Comparison of ENCODE assay signal across 1 cellular context in the genomic region with DNA sequence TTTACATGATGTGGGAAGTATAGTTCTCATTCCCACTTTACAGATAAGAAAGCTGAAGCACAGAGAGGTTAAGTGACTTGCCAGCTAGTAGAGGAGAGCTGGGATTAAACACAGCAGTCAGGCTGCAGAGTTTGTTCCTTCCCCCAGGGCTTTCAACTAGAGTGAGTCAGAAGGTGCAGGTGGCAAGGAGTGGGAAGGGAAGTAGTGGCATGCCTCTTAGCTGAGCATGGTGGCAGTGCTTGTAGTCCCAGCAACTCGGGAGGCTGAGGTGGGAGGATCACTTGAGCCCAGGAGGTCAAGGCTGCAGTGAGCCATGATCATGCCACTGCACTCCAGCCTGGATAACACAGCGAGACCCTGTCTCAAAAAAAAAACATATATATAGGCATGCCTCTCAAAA. TPM values are rescaled to one million over a fixed set of nuclear protein-coding genes. Genes with fewer than 3 reads are reported as not detected.
"Had no signal": no experiment of that assay in that cellular context is flagged by ENCODE, and none has a peak within 500 bp of the region (broad histone marks: within the 10 kb centered on the region; RNA-seq: fewer than 3 reads in every experiment).

No MANE protein-coding gene starts in this region.

RNA-seq across cellular contexts. Expression of a gene that starts 32.1 kb away (rescaled TPM):
- total RNA-seq: activated CD8-positive, alpha-beta T cell treated with anti-CD3 and anti-CD28 coated beads for 36 hours had no signal
